18 cellular contexts compared by ENCODE assay signal in the genomic region with DNA sequence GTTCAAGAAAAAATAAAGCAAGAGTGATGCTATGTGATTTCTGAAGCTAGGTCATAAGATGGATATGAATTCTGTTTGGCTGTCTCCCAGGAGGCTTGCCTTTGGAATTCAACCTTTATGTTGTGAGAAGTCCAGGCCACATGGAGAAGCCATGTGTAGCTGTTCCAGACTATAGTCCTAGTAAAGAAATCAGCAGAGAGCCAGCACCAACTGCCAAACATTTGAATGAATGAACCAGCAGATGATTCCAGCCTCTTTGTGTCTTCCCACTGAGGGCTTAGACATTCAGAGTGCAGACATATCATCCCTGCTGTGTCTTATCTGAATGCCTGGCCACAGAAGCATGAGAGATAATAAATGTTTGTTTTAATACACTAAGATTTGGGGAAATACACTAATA.
DNase-seq lines count a peak whose midpoint lies in the region; ATAC-seq and TF ChIP-seq lines count a peak whose summit lies in the region.
"Had no signal": no experiment of that assay in that cellular context is flagged by ENCODE, and none has a peak within 500 bp of the region (broad histone marks: within the 10 kb centered on the region; RNA-seq: fewer than 3 reads in every experiment).

No MANE protein-coding gene starts in this region.

- H2BK15ac ChIP-seq in mesendoderm (replicated peaks; ENCODE audit: low read depth), result no peak overlapping the region

- H3K27ac ChIP-seq in mesendoderm (ENCODE audit: low read depth, low read length) (no peak overlapping the region), breast epithelium (no peak overlapping the region)

- H3K4me2 ChIP-seq in mesendoderm (ENCODE audit: low read length), result no peak overlapping the region

- H3K9ac ChIP-seq in mesendoderm (ENCODE audit: low read length), result no peak overlapping the region

- H3K4me3 ChIP-seq in mesendoderm (ENCODE audit: low read length) (no peak overlapping the region), breast epithelium (no peak overlapping the region)
- H3K4me3 ChIP-seq: MG63 had no signal

- no peak for TF ChIP-seq POLR2A in breast epithelium (IDR thresholded peaks at IDR 0.05)

- H3K56ac ChIP-seq in mesendoderm (ENCODE audit: low read length), result no peak overlapping the region

- TF ChIP-seq CTCF in breast epithelium (IDR thresholded peaks at IDR 0.05), result no peak

- H3K23ac ChIP-seq in mesendoderm (ENCODE audit: low read length), result no peak overlapping the region

- H3K36me3 ChIP-seq in mesendoderm (ENCODE audit: control insufficient read depth, insufficient read depth, low read length), result no peaks in the 10 kb centered on the region
- no peaks in the 10 kb centered on the region for H3K36me3 ChIP-seq in breast epithelium
- H3K36me3 ChIP-seq: MG63 had no signal

- H3K9me3 ChIP-seq in breast epithelium, result no peaks in the 10 kb centered on the region
- H3K9me3 ChIP-seq: MG63 had no signal

- no peak overlapping the region for H4K8ac ChIP-seq in mesendoderm (ENCODE audit: low read depth, low read length)

- H3K18ac ChIP-seq in mesendoderm (ENCODE audit: low read length), result no peak overlapping the region

- H2AK5ac ChIP-seq in mesendoderm (ENCODE audit: low read length), result no peak overlapping the region

- in situ Hi-C loops in G401 (cut with HindIII; ENCODE audit: low sequenced_read_pairs), result no loop called here

- H2BK5ac ChIP-seq in mesendoderm (ENCODE audit: low read length), result no peak overlapping the region

- intact Hi-C loops in breast epithelium (cut with DNase I; ENCODE audit: low total_unique reads), result no loop called here

- H3K4me1 ChIP-seq in mesendoderm (ENCODE audit: control insufficient read depth, low read depth, low read length) (no peaks in the 10 kb centered on the region), breast epithelium (no peaks in the 10 kb centered on the region)

- H2BK120ac ChIP-seq in mesendoderm (ENCODE audit: low read depth, low read length), result no peak overlapping the region

- ATAC-seq in HG03520 (IDR thresholded peaks at IDR 0.05; ENCODE audit: unreplicated experiment), result no peak
- ATAC-seq: Panc1 had no signal

- no peak overlapping the region for H4K5ac ChIP-seq in mesendoderm (ENCODE audit: low read length)

- no peak overlapping the region for H3K4ac ChIP-seq in mesendoderm (ENCODE audit: low read depth, low read length)

- no peaks in the 10 kb centered on the region for H3K79me1 ChIP-seq in mesendoderm (ENCODE audit: low read length)

- no peaks in the 10 kb centered on the region for H3K27me3 ChIP-seq in mesendoderm (ENCODE audit: insufficient read depth, low read length, poor library complexity)
- no peaks in the 10 kb centered on the region for H3K27me3 ChIP-seq in breast epithelium
- H3K27me3 ChIP-seq: MG63 had no signal

- H3K79me2 ChIP-seq in mesendoderm (ENCODE audit: control insufficient read depth, insufficient read depth, low read length), result no peaks in the 10 kb centered on the region

- peak; percentile 18 for DNase-seq in G401 (ENCODE audit: low spot score)
- DNase-seq in OCI-M1 (lab: John Stamatoyannopoulos, UW), result peak; percentile 45
- DNase-seq in cerebellum (ENCODE audit: low spot score), result peak; percentile 6
- DNase-seq in mesendoderm, result peak; percentile 35
- DNase-seq in breast epithelium (ENCODE audit: low spot score in 2 of 2), result no peak
- no peak for DNase-seq in NCI-H226
- DNase-seq in activated gamma-delta T cell treated with Interleukin-2 at 50 U/mL for 16 hours, result no peak
- DNase-seq: AML-193, COR-L47, H7, IMR-90, Karpas-422, MG63, NCI-H1105 treated with DMSO at 0.1 percent for 48 hours, NCI-H187 treated with DMSO at 0.1 percent for 48 hours, NCI-H2171 had no signal

Comparison
In these comparisons a context has a peak if more than half of its experiments do, and no peak if none do; other contexts are left out.
1. DNase-seq: peak in G401 (single experiment), OCI-M1 (single experiment), cerebellum (single experiment) and mesendoderm (single experiment); none in breast epithelium (0 of 2), NCI-H226 (single experiment) and activated gamma-delta T cell treated with Interleukin-2 at 50 U/mL for 16 hours (single experiment).